ENCODE assay signal across 1 cellular context in the genomic region with DNA sequence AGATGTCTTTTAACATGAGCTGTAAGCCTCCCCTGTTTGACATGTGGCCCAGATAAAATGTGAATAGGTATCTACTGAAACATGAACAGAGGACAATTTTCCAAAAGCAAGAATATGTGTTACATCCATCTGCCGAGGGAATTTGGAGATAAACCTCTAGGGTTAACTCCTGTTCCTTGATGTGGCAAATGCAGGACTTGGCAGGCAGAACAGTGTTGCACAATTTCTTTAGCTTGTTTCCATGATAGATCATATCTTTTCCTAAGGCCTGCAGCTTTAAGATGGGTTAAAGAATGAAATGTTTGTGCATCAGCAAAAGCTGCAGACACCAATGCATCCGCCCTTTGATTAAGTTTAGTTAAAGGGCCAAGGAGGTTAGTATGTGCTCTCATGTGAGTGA. TPM values are rescaled to one million over a fixed set of nuclear protein-coding genes. Genes with fewer than 3 reads are reported as not detected.
"Had no signal": no experiment of that assay in that cellular context is flagged by ENCODE, and none has a peak within 500 bp of the region (broad histone marks: within the 10 kb centered on the region; RNA-seq: fewer than 3 reads in every experiment).

No MANE protein-coding gene starts in this region.

RNA-seq across cellular contexts. Expression of a gene that starts 43.9 kb away (rescaled TPM):
- total RNA-seq: gastrocnemius medialis had no signal
